34 cellular contexts compared by ENCODE assay signal in genomic region chr19:44647144-44647543, GRCh38. TPM values are rescaled to one million over a fixed set of nuclear protein-coding genes. Genes with fewer than 3 reads are reported as not detected.
DNase-seq lines count a peak whose midpoint lies in the region; ATAC-seq, FAIRE-seq and TF ChIP-seq lines count a peak whose summit lies in the region.
"Had no signal": no experiment of that assay in that cellular context is flagged by ENCODE, and none has a peak within 500 bp of the region (broad histone marks: within the 10 kb centered on the region; RNA-seq: fewer than 3 reads in every experiment).

No MANE protein-coding gene starts in this region.

- H3K36me3 Mint-ChIP-seq in Calu3 (ENCODE audit: insufficient read depth, unreplicated experiment) (peaks cover 85% of the 10 kb centered on the region), chondrocyte (ENCODE audit: low read depth) (peaks cover 21% of the 10 kb centered on the region)
- H3K36me3 Mint-ChIP-seq in stimulated activated naive B cell treated with anti-CD40 and anti-IgM and Interleukin-4, amounts not matched to agents 10 μg/mL and 1 μg/mL and 100 μg/mL, for 72 hours = no peaks in the 10 kb centered on the region

- H2AFZ ChIP-seq in HepG2 (ENCODE audit: low read length) = no peak overlapping the region

- TF ChIP-seq EP300 in HepG2 (IDR thresholded peaks at IDR 0.05; ENCODE audit: low read depth in 2 of 2, low read length in 2 of 2) = no peak
- no peak for TF ChIP-seq EP300 in HepG2 (CRISPR knock-in tag; IDR thresholded peaks at IDR 0.05; ENCODE audit: borderline replicate concordance)
- TF ChIP-seq EP300 in transverse colon (IDR thresholded peaks at IDR 0.05; ENCODE audit: low read depth) = no peak

- 97% methylated on average over 30 of the region's 31 CpGs for WGBS in HepG2 (ENCODE audit: low lambda C conversion rate)
- WGBS in transverse colon (ENCODE audit: low coverage in 1 of 2), 2 donors = 87% methylated on average over 31 of the region's 31 CpGs; no CpG with 5 or more reads in 1 of the 2 donors

- peaks cover 13% of the 10 kb centered on the region for H4K20me1 ChIP-seq in HepG2 (ENCODE audit: insufficient read depth, low read length)

- intact Hi-C loops in Calu3 (cut with micrococcal nuclease; ENCODE audit: unreplicated experiment) = no loop called here
- intact Hi-C loops in HepG2 (cut with micrococcal nuclease; ENCODE audit: unreplicated experiment) = no loop called here
- intact Hi-C loops in transverse colon (cut with DNase I; ENCODE audit: low total_unique reads) = no loop called here

- BruUV-seq in Calu3 (replicated peaks; lab: Mats Ljungman, UMichigan) = no TSS peak
- no TSS peak for BruUV-seq in HepG2 (replicated peaks; lab: Mats Ljungman, UMichigan)

- H3K36me3 ChIP-seq in HepG2 (replicated peaks in 1 of 2; ENCODE audit: control insufficient read depth in 1 of 2, insufficient read depth in 2 of 2, low read length in 2 of 2) (peaks cover 24 to 51% of the 10 kb centered on the region in 2 experiments), transverse colon (peaks cover 0 to 20% (median 8%) of the 10 kb centered on the region in 4 donors)

- H3K27ac ChIP-seq in HepG2 (ENCODE audit: extremely low read length, insufficient read depth, low read length) (no peak overlapping the region), transverse colon (peak overlapping the region in 2 of 4 donors; percentile 9 to 21)
- H3K27ac ChIP-seq: body of pancreas had no signal

- no peak overlapping the region for H3K4me3 ChIP-seq in HepG2 (replicated peaks in 1 of 3; ENCODE audit: insufficient read depth in 1 of 3, low read depth in 2 of 3, low read length in 3 of 3)
- H3K4me3 ChIP-seq in transverse colon = no peak overlapping the region
- no peak overlapping the region for H3K4me3 ChIP-seq in foreskin fibroblast (ENCODE audit: low read depth in 1 of 2, low read length in 2 of 2)
- H3K4me3 ChIP-seq: body of pancreas, smooth muscle cell had no signal

- TF ChIP-seq CTCF in Calu3 (IDR thresholded peaks at IDR 0.05; ENCODE audit: unreplicated experiment) = no peak
- TF ChIP-seq CTCF in chondrocyte (IDR thresholded peaks at IDR 0.05) = no peak
- TF ChIP-seq CTCF in HepG2 (CRISPR knock-in tag; IDR thresholded peaks at IDR 0.05) = no peak
- no peak for TF ChIP-seq CTCF in transverse colon (IDR thresholded peaks at IDR 0.05)
- no peak for TF ChIP-seq CTCF in foreskin fibroblast (IDR thresholded peaks at IDR 0.05; ENCODE audit: low read depth, low read length)

- FAIRE-seq in HepG2 (lab: Jason Lieb, UNC) = no peak
- FAIRE-seq: colon, D721Med, H54, TTC549 had no signal

- no peaks in the 10 kb centered on the region for H3K27me3 Mint-ChIP-seq in Calu3 (ENCODE audit: unreplicated experiment)
- no peaks in the 10 kb centered on the region for H3K27me3 Mint-ChIP-seq in chondrocyte (ENCODE audit: low read depth)
- peaks cover 33 to 46% of the 10 kb centered on the region in 2 donors for H3K27me3 Mint-ChIP-seq in stimulated activated naive B cell treated with anti-CD40 and anti-IgM and Interleukin-4, amounts not matched to agents 10 μg/mL and 1 μg/mL and 100 μg/mL, for 72 hours
- H3K27me3 Mint-ChIP-seq: progenitor cell of endocrine pancreas had no signal

- peaks cover 24% of the 10 kb centered on the region for H3K79me2 ChIP-seq in HepG2 (ENCODE audit: insufficient read depth, low read length)

- no peaks in the 10 kb centered on the region for H3K9me3 ChIP-seq in HepG2 (ENCODE audit: low read length)
- H3K9me3 ChIP-seq in transverse colon = no peaks in the 10 kb centered on the region
- H3K9me3 ChIP-seq: body of pancreas had no signal

- in situ Hi-C loops in HepG2 (cut with HindIII; ENCODE audit: extremely low pct_ligation_motif_present, low pct_unique_long_range_greater_than_20kb) (no loop called here), transverse colon (cut with MboI; ENCODE audit: low pct_ligation_motif_present in 1 of 4, low pct_unique_long_range_greater_than_20kb in 1 of 4, low sequenced_read_pairs in 3 of 4) (no loop called here)

- CTCF ChIA-PET in Calu3 (lab: Charles Lee) (interaction anchor here (2.0 kb wide), 1 partner anchor 56 kb away, joined by 8 read pairs; no protein-coding TSS in a partner anchor), HepG2 (lab: Yijun Ruan, JAX; ENCODE audit: low intra/inter-chr PET ratio, low total read pairs) (no interaction called here)

- H3K4me1 Mint-ChIP-seq in Calu3 (ENCODE audit: low read depth, unreplicated experiment) (peaks cover 63% of the 10 kb centered on the region), chondrocyte (ENCODE audit: low read depth) (peaks cover 35% of the 10 kb centered on the region)
- peaks cover 0 to 2% of the 10 kb centered on the region in 2 donors for H3K4me1 Mint-ChIP-seq in stimulated activated naive B cell treated with anti-CD40 and anti-IgM and Interleukin-4, amounts not matched to agents 10 μg/mL and 1 μg/mL and 100 μg/mL, for 72 hours
- H3K4me1 Mint-ChIP-seq: activated naive CD8-positive, alpha-beta T cell treated with anti-CD3 and anti-CD28 coated beads, Interleukin-2, amount 10 ng/mL, durations not matched to agents 7 days and 5 days had no signal

- TF ChIP-seq RAD21 in HepG2 (CRISPR knock-in tag; IDR thresholded peaks at IDR 0.05) = no peak

- H3K9ac ChIP-seq in HepG2 (ENCODE audit: insufficient read depth, low read depth, low read length) = no peak overlapping the region

- no peaks in the 10 kb centered on the region; a peak in 1 of 5 replicates for H3K27me3 ChIP-seq in HepG2 (ENCODE audit: control insufficient read depth in 1 of 2, insufficient read depth in 2 of 2, low read length in 2 of 2)
- no peaks in the 10 kb centered on the region for H3K27me3 ChIP-seq in transverse colon
- H3K27me3 ChIP-seq: body of pancreas had no signal

- DNase-seq in Calu3 (no peak), chondrocyte (ENCODE audit: low spot score) (no peak), HepG2 (ENCODE audit: low spot score) (no peak), transverse colon (no peak), foreskin fibroblast (no peak)
- no peak for DNase-seq in stimulated activated naive B cell treated with anti-CD40 and anti-IgM and Interleukin-4, amounts not matched to agents 10 μg/mL and 1 μg/mL and 100 μg/mL, for 72 hours
- no peak for DNase-seq in activated CD4-positive, CD25-positive, alpha-beta regulatory T cell treated with anti-CD3 and anti-CD28 coated beads, Interleukin-2, amount 50 U/mL, for 72 hours
- DNase-seq in activated T-cell treated with anti-CD3 and anti-CD28 coated beads, Interleukin-2, amount 50 U/mL, for 48 hours = no peak
- DNase-seq: activated CD4-positive, alpha-beta T cell treated with anti-CD3 and anti-CD28 coated beads for 4 hours; activated naive CD8-positive, alpha-beta T cell treated with anti-CD3 and anti-CD28 coated beads, Interleukin-2, amount 10 ng/mL, durations not matched to agents 7 days and 5 days; body of pancreas; C1 segment of cervical spinal cord; EL; head of caudate nucleus; NCI-H1092 treated with DMSO at 0.1 percent for 48 hours; NCI-H1930; NCI-H345; NCI-H82; SHP77 treated with DMSO at 0.1 percent for 48 hours; stimulated activated CD4-positive, alpha-beta T cell treated with anti-CD3 and anti-CD28 coated beads, Interleukin-4, amount 100 ng/mL, for 1 hour; stimulated activated naive CD4-positive, alpha-beta T cell treated with Interleukin-2 at 50 U/mL for 16 hours; T-helper 1 cell had no signal

- peaks cover 27% of the 10 kb centered on the region for H3K4me1 ChIP-seq in HepG2 (ENCODE audit: insufficient read depth, low read length)
- peaks cover 3 to 25% (median 5%) of the 10 kb centered on the region in 4 donors for H3K4me1 ChIP-seq in transverse colon

- ATAC-seq in HepG2 = no peak
- ATAC-seq in stimulated activated naive B cell treated with anti-CD40 and anti-IgM and Interleukin-4, amounts not matched to agents 10 μg/mL and 1 μg/mL and 100 μg/mL, for 72 hours (replicated peaks) = no peak
- ATAC-seq: body of pancreas had no signal

- POLR2A ChIA-PET in HepG2 (lab: Yijun Ruan, JAX) = interaction anchor here (1.6 to 3.5 kb wide), 3 partner anchors 21 to 35 kb away, joined by 3 to 20 read pairs (median 4); partner anchors contain the start of gene IGSF23

- H3K4me3 Mint-ChIP-seq in Calu3 (ENCODE audit: low read depth, unreplicated experiment) (peak overlapping the region; percentile 91), chondrocyte (ENCODE audit: unreplicated experiment) (no peak overlapping the region)
- no peak overlapping the region for H3K4me3 Mint-ChIP-seq in stimulated activated naive B cell treated with anti-CD40 and anti-IgM and Interleukin-4, amounts not matched to agents 10 μg/mL and 1 μg/mL and 100 μg/mL, for 72 hours
- H3K4me3 Mint-ChIP-seq: activated naive CD8-positive, alpha-beta T cell treated with anti-CD3 and anti-CD28 coated beads, Interleukin-2, amount 10 ng/mL, durations not matched to agents 7 days and 5 days; activated T-helper 1 cell treated with anti-CD3 and anti-CD28 coated beads, Interleukin-12 subunit alpha, Interleukin-12 subunit beta, Interleukin-2, Interleukin-4 antibody, amounts not matched to agents 30 ng/mL and 10 ng/mL and 1 ng/mL, durations not matched to agents 14 hours and 24 hours and 36 hours; neural crest cell; type B pancreatic cell had no signal

- H3K27ac Mint-ChIP-seq in Calu3 (ENCODE audit: unreplicated experiment) = peak overlapping the region; percentile 84
- H3K27ac Mint-ChIP-seq in chondrocyte (ENCODE audit: unreplicated experiment) = peak overlapping the region; percentile 66
- H3K27ac Mint-ChIP-seq in stimulated activated naive B cell treated with anti-CD40 and anti-IgM and Interleukin-4, amounts not matched to agents 10 μg/mL and 1 μg/mL and 100 μg/mL, for 72 hours = peak overlapping the region; percentile 9
- H3K27ac Mint-ChIP-seq: activated naive CD8-positive, alpha-beta T cell treated with anti-CD3 and anti-CD28 coated beads, Interleukin-2, amount 10 ng/mL, durations not matched to agents 7 days and 5 days; activated T-helper 1 cell treated with anti-CD3 and anti-CD28 coated beads, Interleukin-12 subunit alpha, Interleukin-12 subunit beta, Interleukin-2, Interleukin-4 antibody, amounts not matched to agents 30 ng/mL and 10 ng/mL and 1 ng/mL, durations not matched to agents 14 hours and 24 hours and 36 hours; type B pancreatic cell had no signal

- H3K9me3 Mint-ChIP-seq in Calu3 (ENCODE audit: low read depth, unreplicated experiment) (no peaks in the 10 kb centered on the region), chondrocyte (ENCODE audit: low read depth) (no peaks in the 10 kb centered on the region)
- no peaks in the 10 kb centered on the region for H3K9me3 Mint-ChIP-seq in stimulated activated naive B cell treated with anti-CD40 and anti-IgM and Interleukin-4, amounts not matched to agents 10 μg/mL and 1 μg/mL and 100 μg/mL, for 72 hours
- H3K9me3 Mint-ChIP-seq: activated naive CD8-positive, alpha-beta T cell treated with anti-CD3 and anti-CD28 coated beads, Interleukin-2, amount 10 ng/mL, durations not matched to agents 7 days and 5 days; activated T-helper 1 cell treated with anti-CD3 and anti-CD28 coated beads, Interleukin-12 subunit alpha, Interleukin-12 subunit beta, Interleukin-2, Interleukin-4 antibody, amounts not matched to agents 30 ng/mL and 10 ng/mL and 1 ng/mL, durations not matched to agents 14 hours and 24 hours and 36 hours; neural crest cell; type B pancreatic cell had no signal

- TF ChIP-seq POLR2A in HepG2 (IDR thresholded peaks at IDR 0.05; ENCODE audit: insufficient read depth in 1 of 2, low read depth in 2 of 2, low read length in 2 of 2) (no peak), transverse colon (IDR thresholded peaks at IDR 0.05) (no peak)

- H3K4me2 ChIP-seq in HepG2 (ENCODE audit: low read depth, low read length) = no peak overlapping the region
- H3K4me2 ChIP-seq: smooth muscle cell had no signal

RNA-seq across cellular contexts. Expression of gene PVR, which starts 3.4 kb away (rescaled TPM):
- 176 and 215 TPM in 2 replicates for total RNA-seq in Calu3 (2022)
- total RNA-seq in chondrocyte = 44.4 to 93.2 TPM (median 89.7 TPM) in 3 replicates
- 18.4 and 43.4 TPM in 2 replicates for total RNA-seq in HepG2 (2016; rRNA removed; fragmentation: Illumina TruSeq; extraction: Trizol)
- total RNA-seq in HepG2 (2016; cell fraction: cytosol; rRNA removed; fragmentation: Illumina TruSeq; extraction: Trizol; ENCODE audit: low read depth) = 5.4 and 5.5 TPM in 2 replicates
- total RNA-seq in HepG2 (2016; cell fraction: insoluble cytoplasmic fraction; rRNA removed; fragmentation: Illumina TruSeq; extraction: Trizol) = 16.1 and 39.6 TPM in 2 replicates
- total RNA-seq in HepG2 (2016; cell fraction: membrane; rRNA removed; fragmentation: Illumina TruSeq; extraction: Trizol) = 18.0 and 18.1 TPM in 2 replicates
- 37.4 and 45.5 TPM in 2 replicates for total RNA-seq in HepG2 (2016; cell fraction: nucleus; rRNA removed; fragmentation: Illumina TruSeq; extraction: Trizol)
- polyA plus RNA-seq in HepG2 (2011; rRNA removed) = 46.6 and 59.5 TPM in 2 replicates
- polyA plus RNA-seq in HepG2 (2011; cell fraction: cytosol; rRNA removed) = 53.0 and 55.6 TPM in 2 replicates
- polyA plus RNA-seq in HepG2 (2011; cell fraction: nucleus; rRNA removed) = 60.5 and 72.7 TPM in 2 replicates
- polyA plus RNA-seq in HepG2 (2012) = 26.0 and 35.8 TPM in 2 replicates
- 4.1 and 4.5 TPM in 2 replicates for polyA plus RNA-seq in HepG2 (2016; cell fraction: cytosol; fragmentation: Illumina TruSeq; extraction: Trizol; ENCODE audit: low read depth)
- polyA plus RNA-seq in HepG2 (2016; cell fraction: insoluble cytoplasmic fraction; fragmentation: Illumina TruSeq; extraction: Trizol; ENCODE audit: low read depth) = 14.1 and 16.5 TPM in 2 replicates
- 9.4 and 9.9 TPM in 2 replicates for polyA plus RNA-seq in HepG2 (2016; cell fraction: membrane; fragmentation: Illumina TruSeq; extraction: Trizol; ENCODE audit: low read depth)
- polyA plus RNA-seq in HepG2 (2016; cell fraction: nucleus; fragmentation: Illumina TruSeq; extraction: Trizol; ENCODE audit: insufficient read depth, low read depth) = 59.3 and 60.4 TPM in 2 replicates
- 69.1 and 105 TPM in 2 replicates for polyA minus RNA-seq in HepG2 (2011; rRNA and poly(A)+ RNA removed; ENCODE audit: low replicate concordance)
- polyA minus RNA-seq in HepG2 (2011; cell fraction: cytosol; rRNA and poly(A)+ RNA removed) = 34.7 and 43.2 TPM in 2 replicates
- 56.0 and 67.4 TPM in 2 replicates for polyA minus RNA-seq in HepG2 (2011; cell fraction: nucleus; rRNA and poly(A)+ RNA removed)
- 10 to 100 TPM; 26.2 to 49.0 (median 33.3) TPM for total RNA-seq in transverse colon
- total RNA-seq: OCI-LY7 had no signal

RNA-seq across cellular contexts. Expression of gene CEACAM19, which starts 24.1 kb away (rescaled TPM):
- total RNA-seq in Calu3 (2022) (66.2 and 67.8 TPM in 2 replicates), chondrocyte (5.2 to 6.5 TPM (median 5.4 TPM) in 3 replicates), HepG2 (2016; rRNA removed; fragmentation: Illumina TruSeq; extraction: Trizol) (0.66 and 1.3 TPM in 2 replicates), transverse colon (10 to 100 TPM in 2 of 4 donors, 1 to 10 TPM in 2; 3.8 to 19.1 (median 9.9) TPM)
- 0.18 and 0.30 TPM in 2 replicates for total RNA-seq in HepG2 (2016; cell fraction: cytosol; rRNA removed; fragmentation: Illumina TruSeq; extraction: Trizol; ENCODE audit: low read depth)
- total RNA-seq in HepG2 (2016; cell fraction: insoluble cytoplasmic fraction; rRNA removed; fragmentation: Illumina TruSeq; extraction: Trizol) = 0.22 and 1.3 TPM in 2 replicates
- 0.38 and 0.65 TPM in 2 replicates for total RNA-seq in HepG2 (2016; cell fraction: membrane; rRNA removed; fragmentation: Illumina TruSeq; extraction: Trizol)
- 2.7 and 2.8 TPM in 2 replicates for total RNA-seq in HepG2 (2016; cell fraction: nucleus; rRNA removed; fragmentation: Illumina TruSeq; extraction: Trizol)
- polyA plus RNA-seq in HepG2 (2011; rRNA removed) = 4.0 and 6.3 TPM in 2 replicates
- polyA plus RNA-seq in HepG2 (2011; cell fraction: cytosol; rRNA removed) = 1.3 and 1.5 TPM in 2 replicates
- polyA plus RNA-seq in HepG2 (2011; cell fraction: nucleus; rRNA removed) = 16.3 and 18.1 TPM in 2 replicates
- 4.6 and 6.9 TPM in 2 replicates for polyA plus RNA-seq in HepG2 (2012)
- 0.32 and 0.38 TPM in 2 replicates for polyA plus RNA-seq in HepG2 (2016; cell fraction: cytosol; fragmentation: Illumina TruSeq; extraction: Trizol; ENCODE audit: low read depth)
- 0.47 and 0.99 TPM in 2 replicates for polyA plus RNA-seq in HepG2 (2016; cell fraction: insoluble cytoplasmic fraction; fragmentation: Illumina TruSeq; extraction: Trizol; ENCODE audit: low read depth)
- 0.88 and 0.98 TPM in 2 replicates for polyA plus RNA-seq in HepG2 (2016; cell fraction: membrane; fragmentation: Illumina TruSeq; extraction: Trizol; ENCODE audit: low read depth)
- polyA plus RNA-seq in HepG2 (2016; cell fraction: nucleus; fragmentation: Illumina TruSeq; extraction: Trizol; ENCODE audit: insufficient read depth, low read depth) = 11.9 and 13.8 TPM in 2 replicates
- polyA minus RNA-seq in HepG2 (2011; rRNA and poly(A)+ RNA removed; ENCODE audit: low replicate concordance) = 6.6 and 9.0 TPM in 2 replicates
- polyA minus RNA-seq in HepG2 (2011; cell fraction: cytosol; rRNA and poly(A)+ RNA removed) = 0.59 and 0.88 TPM in 2 replicates
- polyA minus RNA-seq in HepG2 (2011; cell fraction: nucleus; rRNA and poly(A)+ RNA removed) = 11.7 and 11.8 TPM in 2 replicates
- total RNA-seq: OCI-LY7 had no signal

RNA-seq across cellular contexts. Expression of gene IGSF23, which starts 33.8 kb away (rescaled TPM):
- total RNA-seq in Calu3 (2022) (not detected in 2 replicates), chondrocyte (not detected in 3 replicates), HepG2 (2016; rRNA removed; fragmentation: Illumina TruSeq; extraction: Trizol) (2.3 and 3.4 TPM in 2 replicates), transverse colon (not detected)
- total RNA-seq in HepG2 (2016; cell fraction: cytosol; rRNA removed; fragmentation: Illumina TruSeq; extraction: Trizol; ENCODE audit: low read depth) = 2.7 and 3.5 TPM in 2 replicates
- 2.3 and 3.6 TPM in 2 replicates for total RNA-seq in HepG2 (2016; cell fraction: insoluble cytoplasmic fraction; rRNA removed; fragmentation: Illumina TruSeq; extraction: Trizol)
- total RNA-seq in HepG2 (2016; cell fraction: membrane; rRNA removed; fragmentation: Illumina TruSeq; extraction: Trizol) = 3.3 and 4.5 TPM in 2 replicates
- total RNA-seq in HepG2 (2016; cell fraction: nucleus; rRNA removed; fragmentation: Illumina TruSeq; extraction: Trizol) = 2.9 and 3.3 TPM in 2 replicates
- 8.8 and 13.2 TPM in 2 replicates for polyA plus RNA-seq in HepG2 (2011; rRNA removed)
- polyA plus RNA-seq in HepG2 (2011; cell fraction: cytosol; rRNA removed) = 4.8 and 4.9 TPM in 2 replicates
- polyA plus RNA-seq in HepG2 (2011; cell fraction: nucleus; rRNA removed) = 2.1 and 7.8 TPM in 2 replicates
- polyA plus RNA-seq in HepG2 (2012) = 6.8 and 14.5 TPM in 2 replicates
- 2.5 and 3.3 TPM in 2 replicates for polyA plus RNA-seq in HepG2 (2016; cell fraction: cytosol; fragmentation: Illumina TruSeq; extraction: Trizol; ENCODE audit: low read depth)
- 1.6 and 3.8 TPM in 2 replicates for polyA plus RNA-seq in HepG2 (2016; cell fraction: insoluble cytoplasmic fraction; fragmentation: Illumina TruSeq; extraction: Trizol; ENCODE audit: low read depth)
- polyA plus RNA-seq in HepG2 (2016; cell fraction: membrane; fragmentation: Illumina TruSeq; extraction: Trizol; ENCODE audit: low read depth) = 3.3 and 3.9 TPM in 2 replicates
- 2.7 and 4.2 TPM in 2 replicates for polyA plus RNA-seq in HepG2 (2016; cell fraction: nucleus; fragmentation: Illumina TruSeq; extraction: Trizol; ENCODE audit: insufficient read depth, low read depth)
- polyA minus RNA-seq in HepG2 (2011; rRNA and poly(A)+ RNA removed; ENCODE audit: low replicate concordance) = 23.1 TPM in 1 of 2 replicates, not detected in the other
- 0.99 and 1.8 TPM in 2 replicates for polyA minus RNA-seq in HepG2 (2011; cell fraction: cytosol; rRNA and poly(A)+ RNA removed)
- polyA minus RNA-seq in HepG2 (2011; cell fraction: nucleus; rRNA and poly(A)+ RNA removed) = 3.9 and 9.3 TPM in 2 replicates
- total RNA-seq: activated naive CD8-positive, alpha-beta T cell treated with anti-CD3 and anti-CD28 coated beads, Interleukin-2, amount 10 ng/mL, durations not matched to agents 7 days and 5 days; activated T-helper 1 cell treated with anti-CD3 and anti-CD28 coated beads, Interleukin-12 subunit alpha, Interleukin-12 subunit beta, Interleukin-2, Interleukin-4 antibody, amounts not matched to agents 30 ng/mL and 10 ng/mL and 1 ng/mL, durations not matched to agents 14 hours and 24 hours and 36 hours; mucosa of gallbladder; neural crest cell; OCI-LY7; smooth muscle cell had no signal
- polyA plus RNA-seq: smooth muscle cell had no signal

RNA-seq across cellular contexts. Expression of gene CEACAM16, which starts 51.8 kb away (rescaled TPM):
- total RNA-seq in Calu3 (2022) (0.38 TPM in 1 of 2 replicates, not detected in the other), chondrocyte (not detected in 3 replicates), HepG2 (2016; rRNA removed; fragmentation: Illumina TruSeq; extraction: Trizol) (not detected in 2 replicates), transverse colon (not detected)
- not detected in 2 replicates for total RNA-seq in HepG2 (2016; cell fraction: cytosol; rRNA removed; fragmentation: Illumina TruSeq; extraction: Trizol; ENCODE audit: low read depth)
- not detected in 2 replicates for total RNA-seq in HepG2 (2016; cell fraction: insoluble cytoplasmic fraction; rRNA removed; fragmentation: Illumina TruSeq; extraction: Trizol)
- not detected in 2 replicates for total RNA-seq in HepG2 (2016; cell fraction: membrane; rRNA removed; fragmentation: Illumina TruSeq; extraction: Trizol)
- not detected in 2 replicates for total RNA-seq in HepG2 (2016; cell fraction: nucleus; rRNA removed; fragmentation: Illumina TruSeq; extraction: Trizol)
- polyA plus RNA-seq in HepG2 (2011; rRNA removed) = not detected in 2 replicates
- polyA plus RNA-seq in HepG2 (2011; cell fraction: cytosol; rRNA removed) = not detected in 2 replicates
- polyA plus RNA-seq in HepG2 (2011; cell fraction: nucleus; rRNA removed) = not detected in 2 replicates
- polyA plus RNA-seq in HepG2 (2012) = not detected in 2 replicates
- not detected in 2 replicates for polyA plus RNA-seq in HepG2 (2016; cell fraction: cytosol; fragmentation: Illumina TruSeq; extraction: Trizol; ENCODE audit: low read depth)
- polyA plus RNA-seq in HepG2 (2016; cell fraction: insoluble cytoplasmic fraction; fragmentation: Illumina TruSeq; extraction: Trizol; ENCODE audit: low read depth) = not detected in 2 replicates
- not detected in 2 replicates for polyA plus RNA-seq in HepG2 (2016; cell fraction: membrane; fragmentation: Illumina TruSeq; extraction: Trizol; ENCODE audit: low read depth)
- not detected in 2 replicates for polyA plus RNA-seq in HepG2 (2016; cell fraction: nucleus; fragmentation: Illumina TruSeq; extraction: Trizol; ENCODE audit: insufficient read depth, low read depth)
- polyA minus RNA-seq in HepG2 (2011; rRNA and poly(A)+ RNA removed; ENCODE audit: low replicate concordance) = not detected in 2 replicates
- polyA minus RNA-seq in HepG2 (2011; cell fraction: cytosol; rRNA and poly(A)+ RNA removed) = not detected in 2 replicates
- polyA minus RNA-seq in HepG2 (2011; cell fraction: nucleus; rRNA and poly(A)+ RNA removed) = not detected in 2 replicates
- total RNA-seq: activated naive CD8-positive, alpha-beta T cell treated with anti-CD3 and anti-CD28 coated beads, Interleukin-2, amount 10 ng/mL, durations not matched to agents 7 days and 5 days; activated T-helper 1 cell treated with anti-CD3 and anti-CD28 coated beads, Interleukin-12 subunit alpha, Interleukin-12 subunit beta, Interleukin-2, Interleukin-4 antibody, amounts not matched to agents 30 ng/mL and 10 ng/mL and 1 ng/mL, durations not matched to agents 14 hours and 24 hours and 36 hours; neural crest cell; OCI-LY7; progenitor cell of endocrine pancreas; smooth muscle cell had no signal
- polyA plus RNA-seq: liver, smooth muscle cell had no signal

Comparison
In these comparisons a context has a peak if more than half of its experiments do, and no peak if none do; other contexts are left out.
1. H3K27ac Mint-ChIP-seq: peak in every context shown above with its lines; median percentile 84 in Calu3; 66 in chondrocyte; 9 in stimulated activated naive B cell treated with anti-CD40 and anti-IgM and Interleukin-4, amounts not matched to agents 10 μg/mL and 1 μg/mL and 100 μg/mL, for 72 hours.